Comparison of ENCODE assay signal across 24 cellular contexts in the genomic region with DNA sequence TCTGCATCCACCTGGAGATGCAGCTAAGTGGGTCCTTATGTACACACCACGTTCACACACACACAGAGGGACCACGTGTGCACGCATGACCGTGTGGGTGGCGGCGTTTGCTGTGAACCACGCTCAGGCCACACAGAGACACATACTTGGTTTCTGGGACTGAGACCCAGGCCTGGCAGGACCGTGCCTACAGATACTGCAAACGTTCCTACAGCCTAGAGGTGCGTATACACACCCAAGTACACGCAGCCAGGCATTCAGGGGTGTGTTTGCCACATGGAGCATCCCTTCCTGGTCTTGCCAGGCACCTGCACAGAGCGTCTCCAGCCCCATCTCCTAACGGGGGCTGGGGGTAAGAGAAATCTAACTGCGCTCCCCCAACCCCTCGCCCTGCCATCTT. TPM values are rescaled to one million over a fixed set of nuclear protein-coding genes. Genes with fewer than 3 reads are reported as not detected.
DNase-seq lines count a peak whose midpoint lies in the region; ATAC-seq, FAIRE-seq and TF ChIP-seq lines count a peak whose summit lies in the region.
"Had no signal": no experiment of that assay in that cellular context is flagged by ENCODE, and none has a peak within 500 bp of the region (broad histone marks: within the 10 kb centered on the region; RNA-seq: fewer than 3 reads in every experiment).

No MANE protein-coding gene starts in this region.

- no peaks in the 10 kb centered on the region for H3K9me3 ChIP-seq in kidney (ENCODE audit: control insufficient read depth in 1 of 2, low read length in 2 of 2)

- POLR2A ChIA-PET in WTC11 (lab: Charles Lee) = no interaction called here

- H3K27ac Mint-ChIP-seq in WTC11 = no peak overlapping the region
- H3K27ac Mint-ChIP-seq: IgD-negative memory B cell had no signal

- no peak for FAIRE-seq in kidney (lab: Jason Lieb, UNC)
- FAIRE-seq: A204.1, G401.6 had no signal

- no peaks in the 10 kb centered on the region for H3K79me2 ChIP-seq in KMS-11 (ENCODE audit: insufficient read depth, low read depth)

- no peaks in the 10 kb centered on the region for H3K9me3 Mint-ChIP-seq in WTC11
- H3K9me3 Mint-ChIP-seq: CD4-positive, alpha-beta memory T cell; IgD-negative memory B cell had no signal

- H3K4me1 Mint-ChIP-seq in WTC11 = peaks cover 5% of the 10 kb centered on the region; the same call in 1 of the 2 replicates
- H3K4me1 Mint-ChIP-seq: IgD-negative memory B cell had no signal

- no peak overlapping the region for H3K9ac ChIP-seq in KMS-11
- H3K9ac ChIP-seq in kidney (ENCODE audit: low read length in 2 of 2) = no peak overlapping the region

- H3K4me1 ChIP-seq in KMS-11 (ENCODE audit: low read depth, poor library complexity, severe bottlenecking) (no peaks in the 10 kb centered on the region), kidney (ENCODE audit: control insufficient read depth in 1 of 2, insufficient read depth in 1 of 2, low read depth in 1 of 2, low read length in 2 of 2) (no peaks in the 10 kb centered on the region)

- H4K20me1 ChIP-seq in KMS-11 (ENCODE audit: insufficient read depth) = no peaks in the 10 kb centered on the region

- H3K36me3 ChIP-seq in KMS-11 (ENCODE audit: insufficient read depth) (no peaks in the 10 kb centered on the region), kidney (ENCODE audit: control insufficient read depth in 1 of 2, insufficient read depth in 2 of 2, low read length in 2 of 2) (no peaks in the 10 kb centered on the region)

- ATAC-seq in WTC11 = no peak

- H3K36me3 Mint-ChIP-seq in WTC11 = peaks cover 8% of the 10 kb centered on the region
- H3K36me3 Mint-ChIP-seq: CD4-positive, alpha-beta memory T cell had no signal

- H3K4me2 ChIP-seq in KMS-11 = no peak overlapping the region

- no peak for TF ChIP-seq CTCF in KMS-11 (conservative IDR thresholded peaks at IDR 0.05; ENCODE audit: low read depth, low read length)
- no peak for TF ChIP-seq CTCF in WTC11 (IDR thresholded peaks at IDR 0.05)
- no peak for TF ChIP-seq CTCF in kidney (IDR thresholded peaks at IDR 0.05; ENCODE audit: borderline replicate concordance, extremely low read depth, insufficient read depth)

- CTCF ChIA-PET in WTC11 (lab: Charles Lee) = interaction anchor here (0.9 to 10.3 kb wide), 29 partner anchors 10 to 353 kb away, joined by 3 to 275 read pairs (median 5); a partner anchor contains a TSS

- peak overlapping the region; percentile 39; the same call in 1 of the 2 replicates for H2AFZ ChIP-seq in KMS-11 (ENCODE audit: low read depth)

- H3K27me3 ChIP-seq in KMS-11 (ENCODE audit: insufficient read depth, low read depth) = peaks cover 25% of the 10 kb centered on the region; the same call in 1 of the 2 replicates

- H3K4me3 ChIP-seq in KMS-11 (IDR thresholded peaks at IDR 0.05; ENCODE audit: insufficient read depth, low read depth, low read length) (no peak overlapping the region), kidney (ENCODE audit: low read length in 2 of 2) (no peak overlapping the region)

- no peak overlapping the region for H3K27ac ChIP-seq in KMS-11
- H3K27ac ChIP-seq in kidney (ENCODE audit: low read depth in 2 of 2, low read length in 2 of 2) = no peak overlapping the region

- peaks cover 3% of the 10 kb centered on the region; the same call in 1 of the 2 replicates for H3K27me3 Mint-ChIP-seq in WTC11 (ENCODE audit: low read depth)
- H3K27me3 Mint-ChIP-seq: CD4-positive, alpha-beta memory T cell; IgD-negative memory B cell had no signal

- no peak overlapping the region for H3K4me3 Mint-ChIP-seq in WTC11
- H3K4me3 Mint-ChIP-seq: CD4-positive, alpha-beta memory T cell had no signal

- peak; percentile 7 for DNase-seq in D341Med (ENCODE audit: low spot score)
- DNase-seq in WTC11 (ENCODE audit: low spot score) = no peak
- DNase-seq in kidney = peak; percentile 32
- DNase-seq in putamen (ENCODE audit: low spot score) = no peak
- DNase-seq in amniotic stem cell (lab: John Stamatoyannopoulos, UW) = no peak
- no peak for DNase-seq in OCI-M1 (lab: John Stamatoyannopoulos, UW)
- DNase-seq in stimulated activated CD8-positive, alpha-beta memory T cell treated with anti-CD3 and anti-CD28 coated beads, Interleukin-4, amount 100 ng/mL, for 48 hours = no peak
- DNase-seq: C1 segment of cervical spinal cord; CD4-positive, alpha-beta memory T cell; GOT3; HCEC 1CT; NCI-H1092 treated with DMSO at 0.1 percent for 48 hours; NCI-H1436; NCI-H187 treated with DMSO at 0.1 percent for 48 hours; NCI-H2107; NCI-H446; NCI-H524 treated with DMSO at 0.1 percent for 48 hours; NK-92 treated with Interleukin-12 subunit alpha and Interleukin-12 subunit beta, amount 100 ng/mL, for 24 hours; SHP77 treated with DMSO at 0.1 percent for 48 hours; T-helper 1 cell had no signal

- intact Hi-C loops in kidney (cut with DNase I) = loop anchor here (5.0 kb wide), 1 partner anchor 197 kb away; no protein-coding TSS in a partner anchor

TF ChIP-seq in WTC11, 78 proteins besides CTCF, POLR2A, EP300 and RAD21:
- TF ChIP-seq, protein P1, sequence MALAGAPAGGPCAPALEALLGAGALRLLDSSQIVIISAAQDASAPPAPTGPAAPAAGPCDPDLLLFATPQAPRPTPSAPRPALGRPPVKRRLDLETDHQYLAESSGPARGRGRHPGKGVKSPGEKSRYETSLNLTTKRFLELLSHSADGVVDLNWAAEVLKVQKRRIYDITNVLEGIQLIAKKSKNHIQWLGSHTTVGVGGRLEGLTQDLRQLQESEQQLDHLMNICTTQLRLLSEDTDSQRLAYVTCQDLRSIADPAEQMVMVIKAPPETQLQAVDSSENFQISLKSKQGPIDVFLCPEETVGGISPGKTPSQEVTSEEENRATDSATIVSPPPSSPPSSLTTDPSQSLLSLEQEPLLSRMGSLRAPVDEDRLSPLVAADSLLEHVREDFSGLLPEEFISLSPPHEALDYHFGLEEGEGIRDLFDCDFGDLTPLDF (CRISPR knock-in tag; IDR thresholded peaks at IDR 0.05) = no peak
- TF ChIP-seq, protein P2, sequence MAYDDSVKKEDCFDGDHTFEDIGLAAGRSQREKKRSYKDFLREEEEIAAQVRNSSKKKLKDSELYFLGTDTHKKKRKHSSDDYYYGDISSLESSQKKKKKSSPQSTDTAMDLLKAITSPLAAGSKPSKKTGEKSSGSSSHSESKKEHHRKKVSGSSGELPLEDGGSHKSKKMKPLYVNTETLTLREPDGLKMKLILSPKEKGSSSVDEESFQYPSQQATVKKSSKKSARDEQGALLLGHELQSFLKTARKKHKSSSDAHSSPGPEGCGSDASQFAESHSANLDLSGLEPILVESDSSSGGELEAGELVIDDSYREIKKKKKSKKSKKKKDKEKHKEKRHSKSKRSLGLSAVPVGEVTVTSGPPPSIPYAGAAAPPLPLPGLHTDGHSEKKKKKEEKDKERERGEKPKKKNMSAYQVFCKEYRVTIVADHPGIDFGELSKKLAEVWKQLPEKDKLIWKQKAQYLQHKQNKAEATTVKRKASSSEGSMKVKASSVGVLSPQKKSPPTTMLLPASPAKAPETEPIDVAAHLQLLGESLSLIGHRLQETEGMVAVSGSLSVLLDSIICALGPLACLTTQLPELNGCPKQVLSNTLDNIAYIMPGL (CRISPR knock-in tag; IDR thresholded peaks at IDR 0.05) = peak; percentile 50; the same call in 1 of the 2 replicates
- TF ChIP-seq KAT7 (CRISPR knock-in tag; IDR thresholded peaks at IDR 0.05; ENCODE audit: borderline replicate concordance) = no peak
- no peak for TF ChIP-seq SOX15 (CRISPR knock-in tag; IDR thresholded peaks at IDR 0.05)
- TF ChIP-seq JUN (CRISPR knock-in tag; IDR thresholded peaks at IDR 0.05) = no peak
- no peak for TF ChIP-seq ZNF138 (CRISPR knock-in tag; conservative IDR thresholded peaks at IDR 0.05)
- TF ChIP-seq, protein P3, sequence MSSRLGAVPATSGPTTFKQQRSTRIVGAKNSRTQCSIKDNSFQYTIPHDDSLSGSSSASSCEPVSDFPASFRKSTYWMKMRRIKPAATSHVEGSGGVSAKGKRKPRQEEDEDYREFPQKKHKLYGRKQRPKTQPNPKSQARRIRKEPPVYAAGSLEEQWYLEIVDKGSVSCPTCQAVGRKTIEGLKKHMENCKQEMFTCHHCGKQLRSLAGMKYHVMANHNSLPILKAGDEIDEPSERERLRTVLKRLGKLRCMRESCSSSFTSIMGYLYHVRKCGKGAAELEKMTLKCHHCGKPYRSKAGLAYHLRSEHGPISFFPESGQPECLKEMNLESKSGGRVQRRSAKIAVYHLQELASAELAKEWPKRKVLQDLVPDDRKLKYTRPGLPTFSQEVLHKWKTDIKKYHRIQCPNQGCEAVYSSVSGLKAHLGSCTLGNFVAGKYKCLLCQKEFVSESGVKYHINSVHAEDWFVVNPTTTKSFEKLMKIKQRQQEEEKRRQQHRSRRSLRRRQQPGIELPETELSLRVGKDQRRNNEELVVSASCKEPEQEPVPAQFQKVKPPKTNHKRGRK (CRISPR knock-in tag; IDR thresholded peaks at IDR 0.05; ENCODE audit: borderline replicate concordance) = no peak
- no peak for TF ChIP-seq ZNF671 (CRISPR knock-in tag; IDR thresholded peaks at IDR 0.05)

RNA-seq across cellular contexts. Expression of a gene that starts 49.0 kb away (rescaled TPM):
- total RNA-seq in WTC11 (2021) (41.6 to 43.5 TPM (median 42.9 TPM) in 3 replicates), kidney (35.8 TPM)
- polyA plus RNA-seq in kidney (ENCODE audit: insufficient read depth, low read depth, low replicate concordance) = 28.2 TPM
- polyA plus RNA-seq: IgD-negative memory B cell had no signal

Comparison
In these comparisons a context has a peak if more than half of its experiments do, and no peak if none do; other contexts are left out.
1. DNase-seq: peak in D341Med (single experiment) and kidney (single experiment); none in WTC11 (single experiment), putamen (single experiment), amniotic stem cell (single experiment), OCI-M1 (single experiment) and stimulated activated CD8-positive, alpha-beta memory T cell treated with anti-CD3 and anti-CD28 coated beads, Interleukin-4, amount 100 ng/mL, for 48 hours (single experiment).